ENCODE assay signal across 20 cellular contexts in the genomic region with DNA sequence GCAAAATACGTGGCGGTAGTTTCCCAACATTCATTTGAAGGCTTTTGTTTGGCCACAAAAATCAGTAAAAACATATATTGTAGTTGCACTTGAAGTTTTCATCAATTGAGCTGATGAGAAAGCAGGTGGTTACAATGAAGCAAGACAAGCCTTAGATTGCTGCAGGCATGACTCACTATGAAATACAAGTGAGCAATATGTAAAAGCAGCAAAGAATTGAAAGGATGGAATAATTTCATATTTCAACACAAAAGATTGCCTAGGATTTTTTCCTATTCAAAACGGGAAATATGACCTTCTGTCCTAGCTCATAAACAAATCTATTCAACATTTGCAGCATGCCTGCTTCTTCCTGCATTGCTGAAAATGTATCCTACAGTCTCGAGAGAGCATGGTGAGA.
A peak's percentile ranks its signal among the peaks of the same experiment; 100 is the strongest.
DNase-seq lines count a peak whose midpoint lies in the region; ATAC-seq and TF ChIP-seq lines count a peak whose summit lies in the region.
"Had no signal": no experiment of that assay in that cellular context is flagged by ENCODE, and none has a peak within 500 bp of the region (broad histone marks: within the 10 kb centered on the region; RNA-seq: fewer than 3 reads in every experiment).

No MANE protein-coding gene starts in this region.

- H3K4me2 ChIP-seq in fibroblast of lung (ENCODE audit: extremely low read depth, insufficient read depth, low read length) (no peak overlapping the region), MM.1S (ENCODE audit: low read depth, low read length) (no peak overlapping the region)

- H3K9me3 Mint-ChIP-seq in glutamatergic neuron (ENCODE audit: unreplicated experiment), result no peaks in the 10 kb centered on the region
- H3K9me3 Mint-ChIP-seq: activated naive CD4-positive, alpha-beta T cell treated with anti-CD3 and anti-CD28 coated beads, Interleukin-2, amount 10 ng/mL, durations not matched to agents 7 days and 5 days; CD4-positive, alpha-beta T cell; naive B cell had no signal

- H3K9ac ChIP-seq in fibroblast of lung (ENCODE audit: insufficient read depth, low read length), result no peak overlapping the region
- H3K9ac ChIP-seq in MM.1S (ENCODE audit: low read length), result no peak overlapping the region

- H3K4me1 Mint-ChIP-seq in glutamatergic neuron (ENCODE audit: low read depth, unreplicated experiment), result no peaks in the 10 kb centered on the region
- H3K4me1 Mint-ChIP-seq: activated naive CD4-positive, alpha-beta T cell treated with anti-CD3 and anti-CD28 coated beads, Interleukin-2, amount 10 ng/mL, durations not matched to agents 7 days and 5 days had no signal

- no peaks in the 10 kb centered on the region for H3F3A ChIP-seq in MM.1S (ENCODE audit: insufficient read depth, low read length)

- H3K27me3 Mint-ChIP-seq in glutamatergic neuron (ENCODE audit: unreplicated experiment), result peaks cover 3% of the 10 kb centered on the region
- H3K27me3 Mint-ChIP-seq: activated naive CD4-positive, alpha-beta T cell treated with anti-CD3 and anti-CD28 coated beads, Interleukin-2, amount 10 ng/mL, durations not matched to agents 7 days and 5 days; CD4-positive, alpha-beta T cell; naive B cell had no signal

- H3K9me3 ChIP-seq in RWPE2 (ENCODE audit: severe bottlenecking) (no peaks in the 10 kb centered on the region), fibroblast of lung (ENCODE audit: control insufficient read depth, insufficient read depth, low read depth, low read length) (no peaks in the 10 kb centered on the region), MM.1S (replicated peaks; ENCODE audit: insufficient read depth, low read length) (no peaks in the 10 kb centered on the region)
- H3K9me3 ChIP-seq: tibial nerve had no signal

- H3K4me3 ChIP-seq in RWPE2 (ENCODE audit: severe bottlenecking) (no peak overlapping the region), fibroblast of lung (replicated peaks in 1 of 4; ENCODE audit: control extremely low read depth in 1 of 4, insufficient read depth in 1 of 4, low read depth in 3 of 4, low read length in 4 of 4) (no peak overlapping the region), skeletal muscle cell (ENCODE audit: low read depth, low read length) (no peak overlapping the region), MM.1S (ENCODE audit: low read length) (no peak overlapping the region)
- H3K4me3 ChIP-seq: cardiac muscle cell, tibial nerve had no signal

- H3K27ac Mint-ChIP-seq in glutamatergic neuron (ENCODE audit: unreplicated experiment), result no peak overlapping the region
- H3K27ac Mint-ChIP-seq: activated naive CD4-positive, alpha-beta T cell treated with anti-CD3 and anti-CD28 coated beads, Interleukin-2, amount 10 ng/mL, durations not matched to agents 7 days and 5 days; CD4-positive, alpha-beta T cell had no signal

- no peak overlapping the region for H3K4me3 Mint-ChIP-seq in glutamatergic neuron (ENCODE audit: unreplicated experiment)
- H3K4me3 Mint-ChIP-seq: activated naive CD4-positive, alpha-beta T cell treated with anti-CD3 and anti-CD28 coated beads, Interleukin-2, amount 10 ng/mL, durations not matched to agents 7 days and 5 days; CD4-positive, alpha-beta T cell; naive B cell had no signal

- no peak overlapping the region for H2AFZ ChIP-seq in fibroblast of lung (ENCODE audit: low read length)
- no peak overlapping the region for H2AFZ ChIP-seq in MM.1S (ENCODE audit: low read length)

- H3K36me3 ChIP-seq in RWPE2 (ENCODE audit: low read depth) (no peaks in the 10 kb centered on the region), fibroblast of lung (ENCODE audit: control insufficient read depth, insufficient read depth, low read length) (no peaks in the 10 kb centered on the region), MM.1S (replicated peaks; ENCODE audit: insufficient read depth, low read length) (no peaks in the 10 kb centered on the region)
- H3K36me3 ChIP-seq: cardiac muscle cell, tibial nerve had no signal

- H3K27ac ChIP-seq in RWPE2 (ENCODE audit: poor library complexity, severe bottlenecking), result peak overlapping the region; percentile 73
- H3K27ac ChIP-seq in fibroblast of lung (ENCODE audit: insufficient read depth, low read length), result no peak overlapping the region
- no peak overlapping the region for H3K27ac ChIP-seq in MM.1S (ENCODE audit: low read length)
- H3K27ac ChIP-seq: cardiac muscle cell, tibial nerve had no signal

- ATAC-seq in RWPE2 (ENCODE audit: low read depth), result peak; percentile 72
- ATAC-seq: HepG2 had no signal

- H3K4me1 ChIP-seq in RWPE2 (ENCODE audit: insufficient read depth, poor library complexity, severe bottlenecking) (peaks cover 32% of the 10 kb centered on the region), fibroblast of lung (ENCODE audit: control insufficient read depth, extremely low read depth, insufficient read depth, low read length) (no peaks in the 10 kb centered on the region), MM.1S (ENCODE audit: low read length) (peaks cover 11% of the 10 kb centered on the region)
- H3K4me1 ChIP-seq: tibial nerve had no signal

- H3K79me2 ChIP-seq in fibroblast of lung (ENCODE audit: control insufficient read depth, insufficient read depth, low read length), result no peaks in the 10 kb centered on the region
- H3K79me2 ChIP-seq in MM.1S (ENCODE audit: low read length), result no peaks in the 10 kb centered on the region

- H3K36me3 Mint-ChIP-seq in glutamatergic neuron (ENCODE audit: unreplicated experiment), result no peaks in the 10 kb centered on the region
- H3K36me3 Mint-ChIP-seq: activated naive CD4-positive, alpha-beta T cell treated with anti-CD3 and anti-CD28 coated beads, Interleukin-2, amount 10 ng/mL, durations not matched to agents 7 days and 5 days; naive B cell had no signal

- no peak for TF ChIP-seq CTCF in RWPE2 (IDR thresholded peaks at IDR 0.05; ENCODE audit: poor library complexity, severe bottlenecking)
- no peak for TF ChIP-seq CTCF in fibroblast of lung (conservative IDR thresholded peaks at IDR 0.05 in 1 of 2, IDR thresholded peaks at IDR 0.05 in 1 of 2; ENCODE audit: low read depth in 1 of 2, low read length in 2 of 2)
- no peak for TF ChIP-seq CTCF in MM.1S (IDR thresholded peaks at IDR 0.05; ENCODE audit: low read length)
- no peak for TF ChIP-seq CTCF in glutamatergic neuron (IDR thresholded peaks at IDR 0.05; ENCODE audit: partially characterized antibody, unreplicated experiment)

- no peaks in the 10 kb centered on the region for H3K27me3 ChIP-seq in RWPE2 (ENCODE audit: insufficient read depth, poor library complexity, severe bottlenecking)
- no peaks in the 10 kb centered on the region for H3K27me3 ChIP-seq in fibroblast of lung (ENCODE audit: control insufficient read depth, insufficient read depth, low read length)
- H3K27me3 ChIP-seq in MM.1S (replicated peaks; ENCODE audit: insufficient read depth, low read length), result no peaks in the 10 kb centered on the region
- H3K27me3 ChIP-seq: cardiac muscle cell, tibial nerve had no signal

- no peaks in the 10 kb centered on the region for H4K20me1 ChIP-seq in fibroblast of lung (ENCODE audit: control insufficient read depth, extremely low read depth, insufficient read depth, low read length)
- H4K20me1 ChIP-seq in MM.1S (ENCODE audit: insufficient read depth, low read length), result no peaks in the 10 kb centered on the region

- DNase-seq in NOMO-1 treated with DMSO at 0.1 percent for 48 hours (lab: John Stamatoyannopoulos, UW; ENCODE audit: unreplicated experiment) (peak; percentile 22), NOMO-1 treated with dmso at 0.1 percent for 144 hours (lab: John Stamatoyannopoulos, UW; ENCODE audit: unreplicated experiment) (no peak), RWPE2 (ENCODE audit: low spot score) (no peak), fibroblast of lung (ENCODE audit: low read depth in 2 of 2) (peak; percentile 52 to 71), skeletal muscle cell (ENCODE audit: low read depth) (peak; percentile 25), MM.1S (no peak), glutamatergic neuron (no peak)
- DNase-seq in activated CD4-positive, CD25-positive, alpha-beta regulatory T cell (lab: John Stamatoyannopoulos, UW), result no peak
- DNase-seq: 8988T; activated naive CD4-positive, alpha-beta T cell treated with anti-CD3 and anti-CD28 coated beads, Interleukin-2, amount 10 ng/mL, durations not matched to agents 7 days and 5 days; CD4-positive, alpha-beta T cell; GF-D8; naive B cell; NCI-H1105; NCI-H345; OCI-M1; stimulated activated CD8-positive, alpha-beta memory T cell treated with anti-CD3 and anti-CD28 coated beads, Interleukin-4, amount 100 ng/mL, for 48 hours had no signal

- no peaks in the 10 kb centered on the region for H3K9me2 ChIP-seq in MM.1S (replicated peaks; ENCODE audit: insufficient read depth, low read length)

Comparison
In these comparisons a context has a peak if more than half of its experiments do, and no peak if none do; other contexts are left out.
1. DNase-seq: peak in NOMO-1 treated with DMSO at 0.1 percent for 48 hours (single experiment), fibroblast of lung (2 of 2) and skeletal muscle cell (single experiment); none in NOMO-1 treated with dmso at 0.1 percent for 144 hours (single experiment), RWPE2 (single experiment), MM.1S (single experiment), activated CD4-positive, CD25-positive, alpha-beta regulatory T cell (0 of 4) and glutamatergic neuron (single experiment).